15 cellular contexts compared by ENCODE assay signal in genomic region chrY:25620209-25620608, GRCh38. TPM values are rescaled to one million over a fixed set of nuclear protein-coding genes. Genes with fewer than 3 reads are reported as not detected.
"Had no signal": no experiment of that assay in that cellular context is flagged by ENCODE, and none has a peak within 500 bp of the region (broad histone marks: within the 10 kb centered on the region; RNA-seq: fewer than 3 reads in every experiment).

No MANE protein-coding gene starts in this region.

RNA-seq across cellular contexts. Expression of gene CDY1, which starts 1.7 kb away (rescaled TPM):
- total RNA-seq: activated B cell treated with CpG ODN at 0.5 μM for 24 hours; activated CD4-positive, alpha-beta memory T cell treated with anti-CD3 and anti-CD28 coated beads for 36 hours; activated CD4-positive, alpha-beta memory T cell treated with anti-CD3 and anti-CD28 coated beads, Interleukin-2, amount 10 ng/mL, durations not matched to agents 7 days and 5 days; activated CD4-positive, alpha-beta T cell treated with anti-CD3 and anti-CD28 coated beads for 36 hours; activated CD4-positive, alpha-beta T cell treated with anti-CD3 and anti-CD28 coated beads, Interleukin-2, amount 10 ng/mL, durations not matched to agents 24 days and 14 days; activated CD4-positive, alpha-beta T cell treated with anti-CD3 and anti-CD28 coated beads, Interleukin-2, amount 10 ng/mL, durations not matched to agents 7 days and 5 days; activated CD8-positive, alpha-beta memory T cell treated with anti-CD3 and anti-CD28 coated beads for 36 hours; activated CD8-positive, alpha-beta memory T cell treated with anti-CD3 and anti-CD28 coated beads, Interleukin-2, amount 10 ng/mL, durations not matched to agents 7 days and 5 days; activated CD8-positive, alpha-beta T cell treated with anti-CD3 and anti-CD28 coated beads for 36 hours; activated CD8-positive, alpha-beta T cell treated with anti-CD3 and anti-CD28 coated beads, Interleukin-2, amount 10 ng/mL, durations not matched to agents 7 days and 5 days; T-cell; T-helper 1 cell treated with Interleukin-12 subunit alpha and Interleukin-12 subunit beta and Interleukin-4 antibody, amounts not matched to agents 30 ng/mL and 1 ng/mL, for 36 hours; T-helper 17 cell; T-helper 2 cell treated with Interferon-gamma antibody and Interleukin-4, amounts not matched to agents 100 ng/mL and 5 ng/mL, for 36 hours; WTC11 had no signal
